22 cellular contexts compared by ENCODE assay signal in genomic region chr11:68593441-68593840, GRCh38.
"Had no signal": no experiment of that assay in that cellular context is flagged by ENCODE, and none has a peak within 500 bp of the region (broad histone marks: within the 10 kb centered on the region; RNA-seq: fewer than 3 reads in every experiment).

No MANE protein-coding gene starts in this region.

- H3K27ac Mint-ChIP-seq: stimulated activated naive CD8-positive, alpha-beta T cell treated with anti-CD3 and anti-CD28 coated beads, Interleukin-15, Interleukin-2, amounts not matched to agents 100 ng/mL and 50 ng/mL, for 24 hours had no signal

- H3K27me3 Mint-ChIP-seq: brain; natural killer cell treated with Interleukin-12 subunit alpha and Interleukin-12 subunit beta and Interleukin-15 and Interleukin-18, amount 100 ng/mL, for 72 hours; stimulated activated naive CD8-positive, alpha-beta T cell treated with anti-CD3 and anti-CD28 coated beads, Interleukin-15, Interleukin-2, amounts not matched to agents 100 ng/mL and 50 ng/mL, for 24 hours had no signal

- H3K9me3 ChIP-seq: ascending aorta, esophagus muscularis mucosa, left ventricle myocardium inferior, right atrium auricular region, spleen, thoracic aorta had no signal

- H3K4me3 ChIP-seq: ascending aorta, esophagus muscularis mucosa, left ventricle myocardium inferior, lung, right atrium auricular region, spleen, thoracic aorta had no signal

- H3K4me1 ChIP-seq: ascending aorta, esophagus muscularis mucosa, right atrium auricular region, spleen had no signal

- H3K4me1 Mint-ChIP-seq: brain had no signal

- H3K27ac ChIP-seq: ascending aorta, esophagus muscularis mucosa, left ventricle myocardium inferior, right atrium auricular region, spleen, thoracic aorta, VCaP had no signal

- ATAC-seq: activated naive CD4-positive, alpha-beta T cell treated with anti-CD3 and anti-CD28 coated beads, Interleukin-2, amount 50 U/mL, for 72 hours; natural killer cell treated with Interleukin-12 subunit alpha and Interleukin-12 subunit beta and Interleukin-15 and Interleukin-18, amount 100 ng/mL, for 72 hours had no signal

- H3K27me3 ChIP-seq: ascending aorta, right atrium auricular region, spleen had no signal

- H3K4me3 Mint-ChIP-seq: brain; natural killer cell treated with Interleukin-12 subunit alpha and Interleukin-12 subunit beta and Interleukin-15 and Interleukin-18, amount 100 ng/mL, for 72 hours; stimulated activated naive CD8-positive, alpha-beta T cell treated with anti-CD3 and anti-CD28 coated beads, Interleukin-15, Interleukin-2, amounts not matched to agents 100 ng/mL and 50 ng/mL, for 24 hours had no signal

- DNase-seq: activated CD4-positive, alpha-beta T cell treated with anti-CD3 and anti-CD28 coated beads for 4 hours; activated CD4-positive, alpha-beta T cell treated with anti-CD3 and anti-CD28 coated beads, Interleukin-2, amount 50 U/mL, for 4 hours; activated CD8-positive, alpha-beta memory T cell treated with anti-CD3 and anti-CD28 coated beads for 24 hours; activated CD8-positive, alpha-beta memory T cell treated with anti-CD3 and anti-CD28 coated beads, Interleukin-2, amount 50 U/mL, for 4 hours; activated gamma-delta T cell treated with Interleukin-2 at 50 U/mL for 16 hours; cortex of kidney; islet precursor cell; left ventricle myocardium inferior; mesendoderm; spleen; stimulated activated CD4-positive, alpha-beta T cell treated with anti-CD3 and anti-CD28 coated beads, Interleukin-2, amount 100 ng/mL, for 48 hours; trophoblast cell had no signal

- H3K9me3 Mint-ChIP-seq: activated naive CD4-positive, alpha-beta T cell treated with anti-CD3 and anti-CD28 coated beads, Interleukin-2, amount 50 U/mL, for 72 hours; brain; natural killer cell treated with Interleukin-12 subunit alpha and Interleukin-12 subunit beta and Interleukin-15 and Interleukin-18, amount 100 ng/mL, for 72 hours; stimulated activated naive CD8-positive, alpha-beta T cell treated with anti-CD3 and anti-CD28 coated beads, Interleukin-15, Interleukin-2, amounts not matched to agents 100 ng/mL and 50 ng/mL, for 24 hours had no signal
